1 cellular context compared by ENCODE assay signal in the genomic region with DNA sequence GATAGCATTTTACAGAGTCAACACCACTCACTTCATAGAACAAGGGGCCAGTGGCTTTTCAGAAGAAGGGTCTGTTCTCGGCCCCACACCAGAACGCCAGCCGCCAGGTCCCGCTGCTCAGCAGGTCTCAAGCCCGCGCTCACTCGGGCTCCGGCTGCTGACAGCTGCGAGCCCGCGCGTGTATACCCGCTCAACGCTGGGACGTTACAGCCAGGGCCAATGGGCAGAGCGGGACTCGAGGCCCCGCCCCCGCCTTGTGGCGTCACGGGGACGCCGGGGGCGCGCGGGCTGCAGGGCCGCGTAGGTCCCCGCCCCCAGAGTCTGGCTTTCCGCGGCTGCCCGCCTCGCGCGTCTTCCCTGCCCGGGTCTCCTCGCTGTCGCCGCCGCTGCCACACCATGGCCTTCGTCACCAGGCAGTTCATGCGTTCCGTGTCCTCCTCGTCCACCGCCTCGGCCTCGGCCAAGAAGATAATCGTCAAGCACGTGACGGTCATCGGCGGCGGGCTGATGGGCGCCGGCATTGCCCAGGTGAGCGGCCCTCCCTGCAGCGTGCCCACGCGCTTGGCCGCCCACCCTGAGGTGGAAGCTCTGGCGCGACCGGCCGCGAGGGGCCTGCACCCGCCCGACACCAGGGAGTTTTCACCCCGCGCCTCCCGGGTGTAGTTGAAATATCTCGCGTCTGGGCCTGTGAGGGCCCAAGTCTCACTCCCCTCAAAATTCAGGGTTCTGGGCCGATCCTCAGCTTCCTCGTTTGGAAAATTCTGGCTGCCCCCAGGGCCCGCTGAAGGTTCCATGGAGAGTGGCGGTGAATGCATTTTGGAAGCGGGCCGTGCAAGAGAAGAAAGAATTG.
A peak's percentile ranks its signal among the peaks of the same experiment; 100 is the strongest.
TF ChIP-seq lines count a peak whose summit lies in the region.

A gene (plus strand): TSS at position 353 of the 850 bp plus-strand sequence. CDS start 44 bp downstream, at position 397.

TF ChIP-seq in HepG2, 621 proteins besides CTCF, POLR2A, EP300 and RAD21 (continued from another document and continues in another):
- TF ChIP-seq, protein P1, sequence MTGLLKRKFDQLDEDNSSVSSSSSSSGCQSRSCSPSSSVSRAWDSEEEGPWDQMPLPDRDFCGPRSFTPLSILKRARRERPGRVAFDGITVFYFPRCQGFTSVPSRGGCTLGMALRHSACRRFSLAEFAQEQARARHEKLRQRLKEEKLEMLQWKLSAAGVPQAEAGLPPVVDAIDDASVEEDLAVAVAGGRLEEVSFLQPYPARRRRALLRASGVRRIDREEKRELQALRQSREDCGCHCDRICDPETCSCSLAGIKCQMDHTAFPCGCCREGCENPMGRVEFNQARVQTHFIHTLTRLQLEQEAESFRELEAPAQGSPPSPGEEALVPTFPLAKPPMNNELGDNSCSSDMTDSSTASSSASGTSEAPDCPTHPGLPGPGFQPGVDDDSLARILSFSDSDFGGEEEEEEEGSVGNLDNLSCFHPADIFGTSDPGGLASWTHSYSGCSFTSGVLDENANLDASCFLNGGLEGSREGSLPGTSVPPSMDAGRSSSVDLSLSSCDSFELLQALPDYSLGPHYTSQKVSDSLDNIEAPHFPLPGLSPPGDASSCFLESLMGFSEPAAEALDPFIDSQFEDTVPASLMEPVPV (CRISPR knock-in tag; IDR thresholded peaks at IDR 0.05) = no peak; the same call in 1 of the 2 replicates
- TF ChIP-seq, protein P2, sequence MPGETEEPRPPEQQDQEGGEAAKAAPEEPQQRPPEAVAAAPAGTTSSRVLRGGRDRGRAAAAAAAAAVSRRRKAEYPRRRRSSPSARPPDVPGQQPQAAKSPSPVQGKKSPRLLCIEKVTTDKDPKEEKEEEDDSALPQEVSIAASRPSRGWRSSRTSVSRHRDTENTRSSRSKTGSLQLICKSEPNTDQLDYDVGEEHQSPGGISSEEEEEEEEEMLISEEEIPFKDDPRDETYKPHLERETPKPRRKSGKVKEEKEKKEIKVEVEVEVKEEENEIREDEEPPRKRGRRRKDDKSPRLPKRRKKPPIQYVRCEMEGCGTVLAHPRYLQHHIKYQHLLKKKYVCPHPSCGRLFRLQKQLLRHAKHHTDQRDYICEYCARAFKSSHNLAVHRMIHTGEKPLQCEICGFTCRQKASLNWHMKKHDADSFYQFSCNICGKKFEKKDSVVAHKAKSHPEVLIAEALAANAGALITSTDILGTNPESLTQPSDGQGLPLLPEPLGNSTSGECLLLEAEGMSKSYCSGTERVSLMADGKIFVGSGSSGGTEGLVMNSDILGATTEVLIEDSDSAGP (CRISPR knock-in tag; IDR thresholded peaks at IDR 0.05; ENCODE audit: borderline replicate concordance) = peak; percentile 85; the same call in 1 of the 2 replicates
- TF ChIP-seq, protein P3, sequence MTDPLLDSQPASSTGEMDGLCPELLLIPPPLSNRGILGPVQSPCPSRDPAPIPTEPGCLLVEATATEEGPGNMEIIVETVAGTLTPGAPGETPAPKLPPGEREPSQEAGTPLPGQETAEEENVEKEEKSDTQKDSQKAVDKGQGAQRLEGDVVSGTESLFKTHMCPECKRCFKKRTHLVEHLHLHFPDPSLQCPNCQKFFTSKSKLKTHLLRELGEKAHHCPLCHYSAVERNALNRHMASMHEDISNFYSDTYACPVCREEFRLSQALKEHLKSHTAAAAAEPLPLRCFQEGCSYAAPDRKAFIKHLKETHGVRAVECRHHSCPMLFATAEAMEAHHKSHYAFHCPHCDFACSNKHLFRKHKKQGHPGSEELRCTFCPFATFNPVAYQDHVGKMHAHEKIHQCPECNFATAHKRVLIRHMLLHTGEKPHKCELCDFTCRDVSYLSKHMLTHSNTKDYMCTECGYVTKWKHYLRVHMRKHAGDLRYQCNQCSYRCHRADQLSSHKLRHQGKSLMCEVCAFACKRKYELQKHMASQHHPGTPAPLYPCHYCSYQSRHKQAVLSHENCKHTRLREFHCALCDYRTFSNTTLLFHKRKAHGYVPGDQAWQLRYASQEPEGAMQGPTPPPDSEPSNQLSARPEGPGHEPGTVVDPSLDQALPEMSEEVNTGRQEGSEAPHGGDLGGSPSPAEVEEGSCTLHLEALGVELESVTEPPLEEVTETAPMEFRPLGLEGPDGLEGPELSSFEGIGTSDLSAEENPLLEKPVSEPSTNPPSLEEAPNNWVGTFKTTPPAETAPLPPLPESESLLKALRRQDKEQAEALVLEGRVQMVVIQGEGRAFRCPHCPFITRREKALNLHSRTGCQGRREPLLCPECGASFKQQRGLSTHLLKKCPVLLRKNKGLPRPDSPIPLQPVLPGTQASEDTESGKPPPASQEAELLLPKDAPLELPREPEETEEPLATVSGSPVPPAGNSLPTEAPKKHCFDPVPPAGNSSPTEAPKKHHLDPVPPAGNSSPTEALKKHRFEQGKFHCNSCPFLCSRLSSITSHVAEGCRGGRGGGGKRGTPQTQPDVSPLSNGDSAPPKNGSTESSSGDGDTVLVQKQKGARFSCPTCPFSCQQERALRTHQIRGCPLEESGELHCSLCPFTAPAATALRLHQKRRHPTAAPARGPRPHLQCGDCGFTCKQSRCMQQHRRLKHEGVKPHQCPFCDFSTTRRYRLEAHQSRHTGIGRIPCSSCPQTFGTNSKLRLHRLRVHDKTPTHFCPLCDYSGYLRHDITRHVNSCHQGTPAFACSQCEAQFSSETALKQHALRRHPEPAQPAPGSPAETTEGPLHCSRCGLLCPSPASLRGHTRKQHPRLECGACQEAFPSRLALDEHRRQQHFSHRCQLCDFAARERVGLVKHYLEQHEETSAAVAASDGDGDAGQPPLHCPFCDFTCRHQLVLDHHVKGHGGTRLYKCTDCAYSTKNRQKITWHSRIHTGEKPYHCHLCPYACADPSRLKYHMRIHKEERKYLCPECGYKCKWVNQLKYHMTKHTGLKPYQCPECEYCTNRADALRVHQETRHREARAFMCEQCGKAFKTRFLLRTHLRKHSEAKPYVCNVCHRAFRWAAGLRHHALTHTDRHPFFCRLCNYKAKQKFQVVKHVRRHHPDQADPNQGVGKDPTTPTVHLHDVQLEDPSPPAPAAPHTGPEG (CRISPR knock-in tag; IDR thresholded peaks at IDR 0.05) = no peak
- TF ChIP-seq, protein P4, sequence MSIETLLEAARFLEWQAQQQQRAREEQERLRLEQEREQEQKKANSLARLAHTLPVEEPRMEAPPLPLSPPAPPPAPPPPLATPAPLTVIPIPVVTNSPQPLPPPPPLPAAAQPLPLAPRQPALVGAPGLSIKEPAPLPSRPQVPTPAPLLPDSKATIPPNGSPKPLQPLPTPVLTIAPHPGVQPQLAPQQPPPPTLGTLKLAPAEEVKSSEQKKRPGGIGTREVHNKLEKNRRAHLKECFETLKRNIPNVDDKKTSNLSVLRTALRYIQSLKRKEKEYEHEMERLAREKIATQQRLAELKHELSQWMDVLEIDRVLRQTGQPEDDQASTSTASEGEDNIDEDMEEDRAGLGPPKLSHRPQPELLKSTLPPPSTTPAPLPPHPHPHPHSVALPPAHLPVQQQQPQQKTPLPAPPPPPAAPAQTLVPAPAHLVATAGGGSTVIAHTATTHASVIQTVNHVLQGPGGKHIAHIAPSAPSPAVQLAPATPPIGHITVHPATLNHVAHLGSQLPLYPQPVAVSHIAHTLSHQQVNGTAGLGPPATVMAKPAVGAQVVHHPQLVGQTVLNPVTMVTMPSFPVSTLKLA (IDR thresholded peaks at IDR 0.05) = peak; percentile 60
- TF ChIP-seq NR3C1 (CRISPR knock-in tag; IDR thresholded peaks at IDR 0.05) (no peak), KDM4B (CRISPR knock-in tag; IDR thresholded peaks at IDR 0.05) (no peak), NAIF1 (CRISPR knock-in tag; IDR thresholded peaks at IDR 0.05; ENCODE audit: borderline replicate concordance) (no peak), CENPX (CRISPR knock-in tag; IDR thresholded peaks at IDR 0.05) (no peak), ZNF383 (CRISPR knock-in tag; IDR thresholded peaks at IDR 0.05; ENCODE audit: borderline replicate concordance) (no peak), ZNF33B (CRISPR knock-in tag; IDR thresholded peaks at IDR 0.05) (peak; percentile 39; the same call in 1 of the 2 replicates), ZNF547 (CRISPR knock-in tag; IDR thresholded peaks at IDR 0.05) (peak; percentile 85), ZNF234 (CRISPR knock-in tag; conservative IDR thresholded peaks at IDR 0.05) (peak; percentile 87), DNMT3B (CRISPR knock-in tag; conservative IDR thresholded peaks at IDR 0.05) (no peak), MLLT10 (CRISPR knock-in tag; IDR thresholded peaks at IDR 0.05) (no peak), SMAD9 (CRISPR knock-in tag; IDR thresholded peaks at IDR 0.05) (peak; percentile 85; the same call in 1 of the 2 replicates), CEBPG (CRISPR knock-in tag; IDR thresholded peaks at IDR 0.05) (no peak), HOXD1 (CRISPR knock-in tag; IDR thresholded peaks at IDR 0.05) (no peak; the same call in 1 of the 2 replicates), NBN (conservative IDR thresholded peaks at IDR 0.05) (no peak), CEBPB (IDR thresholded peaks at IDR 0.05; ENCODE audit: borderline replicate concordance, low read depth, low read length) (no peak)
- TF ChIP-seq, protein P5, sequence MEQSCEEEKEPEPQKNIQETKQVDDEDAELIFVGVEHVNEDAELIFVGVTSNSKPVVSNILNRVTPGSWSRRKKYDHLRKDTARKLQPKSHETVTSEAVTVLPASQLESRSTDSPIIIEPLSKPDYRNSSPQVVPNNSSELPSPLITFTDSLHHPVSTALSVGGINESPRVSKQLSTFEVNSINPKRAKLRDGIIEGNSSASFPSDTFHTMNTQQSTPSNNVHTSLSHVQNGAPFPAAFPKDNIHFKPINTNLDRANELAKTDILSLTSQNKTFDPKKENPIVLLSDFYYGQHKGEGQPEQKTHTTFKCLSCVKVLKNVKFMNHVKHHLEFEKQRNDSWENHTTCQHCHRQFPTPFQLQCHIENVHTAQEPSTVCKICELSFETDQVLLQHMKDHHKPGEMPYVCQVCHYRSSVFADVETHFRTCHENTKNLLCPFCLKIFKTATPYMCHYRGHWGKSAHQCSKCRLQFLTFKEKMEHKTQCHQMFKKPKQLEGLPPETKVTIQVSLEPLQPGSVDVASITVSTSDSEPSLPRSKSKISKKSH (CRISPR knock-in tag; IDR thresholded peaks at IDR 0.05; ENCODE audit: borderline replicate concordance) = peak; percentile 65; the same call in 1 of the 2 replicates
- TF ChIP-seq, protein P6, sequence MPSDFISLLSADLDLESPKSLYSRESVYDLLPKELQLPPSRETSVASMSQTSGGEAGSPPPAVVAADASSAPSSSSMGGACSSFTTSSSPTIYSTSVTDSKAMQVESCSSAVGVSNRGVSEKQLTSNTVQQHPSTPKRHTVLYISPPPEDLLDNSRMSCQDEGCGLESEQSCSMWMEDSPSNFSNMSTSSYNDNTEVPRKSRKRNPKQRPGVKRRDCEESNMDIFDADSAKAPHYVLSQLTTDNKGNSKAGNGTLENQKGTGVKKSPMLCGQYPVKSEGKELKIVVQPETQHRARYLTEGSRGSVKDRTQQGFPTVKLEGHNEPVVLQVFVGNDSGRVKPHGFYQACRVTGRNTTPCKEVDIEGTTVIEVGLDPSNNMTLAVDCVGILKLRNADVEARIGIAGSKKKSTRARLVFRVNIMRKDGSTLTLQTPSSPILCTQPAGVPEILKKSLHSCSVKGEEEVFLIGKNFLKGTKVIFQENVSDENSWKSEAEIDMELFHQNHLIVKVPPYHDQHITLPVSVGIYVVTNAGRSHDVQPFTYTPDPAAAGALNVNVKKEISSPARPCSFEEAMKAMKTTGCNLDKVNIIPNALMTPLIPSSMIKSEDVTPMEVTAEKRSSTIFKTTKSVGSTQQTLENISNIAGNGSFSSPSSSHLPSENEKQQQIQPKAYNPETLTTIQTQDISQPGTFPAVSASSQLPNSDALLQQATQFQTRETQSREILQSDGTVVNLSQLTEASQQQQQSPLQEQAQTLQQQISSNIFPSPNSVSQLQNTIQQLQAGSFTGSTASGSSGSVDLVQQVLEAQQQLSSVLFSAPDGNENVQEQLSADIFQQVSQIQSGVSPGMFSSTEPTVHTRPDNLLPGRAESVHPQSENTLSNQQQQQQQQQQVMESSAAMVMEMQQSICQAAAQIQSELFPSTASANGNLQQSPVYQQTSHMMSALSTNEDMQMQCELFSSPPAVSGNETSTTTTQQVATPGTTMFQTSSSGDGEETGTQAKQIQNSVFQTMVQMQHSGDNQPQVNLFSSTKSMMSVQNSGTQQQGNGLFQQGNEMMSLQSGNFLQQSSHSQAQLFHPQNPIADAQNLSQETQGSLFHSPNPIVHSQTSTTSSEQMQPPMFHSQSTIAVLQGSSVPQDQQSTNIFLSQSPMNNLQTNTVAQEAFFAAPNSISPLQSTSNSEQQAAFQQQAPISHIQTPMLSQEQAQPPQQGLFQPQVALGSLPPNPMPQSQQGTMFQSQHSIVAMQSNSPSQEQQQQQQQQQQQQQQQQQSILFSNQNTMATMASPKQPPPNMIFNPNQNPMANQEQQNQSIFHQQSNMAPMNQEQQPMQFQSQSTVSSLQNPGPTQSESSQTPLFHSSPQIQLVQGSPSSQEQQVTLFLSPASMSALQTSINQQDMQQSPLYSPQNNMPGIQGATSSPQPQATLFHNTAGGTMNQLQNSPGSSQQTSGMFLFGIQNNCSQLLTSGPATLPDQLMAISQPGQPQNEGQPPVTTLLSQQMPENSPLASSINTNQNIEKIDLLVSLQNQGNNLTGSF (CRISPR knock-in tag; IDR thresholded peaks at IDR 0.05) = no peak; the same call in none of the 2 replicates
- TF ChIP-seq, protein P7, sequence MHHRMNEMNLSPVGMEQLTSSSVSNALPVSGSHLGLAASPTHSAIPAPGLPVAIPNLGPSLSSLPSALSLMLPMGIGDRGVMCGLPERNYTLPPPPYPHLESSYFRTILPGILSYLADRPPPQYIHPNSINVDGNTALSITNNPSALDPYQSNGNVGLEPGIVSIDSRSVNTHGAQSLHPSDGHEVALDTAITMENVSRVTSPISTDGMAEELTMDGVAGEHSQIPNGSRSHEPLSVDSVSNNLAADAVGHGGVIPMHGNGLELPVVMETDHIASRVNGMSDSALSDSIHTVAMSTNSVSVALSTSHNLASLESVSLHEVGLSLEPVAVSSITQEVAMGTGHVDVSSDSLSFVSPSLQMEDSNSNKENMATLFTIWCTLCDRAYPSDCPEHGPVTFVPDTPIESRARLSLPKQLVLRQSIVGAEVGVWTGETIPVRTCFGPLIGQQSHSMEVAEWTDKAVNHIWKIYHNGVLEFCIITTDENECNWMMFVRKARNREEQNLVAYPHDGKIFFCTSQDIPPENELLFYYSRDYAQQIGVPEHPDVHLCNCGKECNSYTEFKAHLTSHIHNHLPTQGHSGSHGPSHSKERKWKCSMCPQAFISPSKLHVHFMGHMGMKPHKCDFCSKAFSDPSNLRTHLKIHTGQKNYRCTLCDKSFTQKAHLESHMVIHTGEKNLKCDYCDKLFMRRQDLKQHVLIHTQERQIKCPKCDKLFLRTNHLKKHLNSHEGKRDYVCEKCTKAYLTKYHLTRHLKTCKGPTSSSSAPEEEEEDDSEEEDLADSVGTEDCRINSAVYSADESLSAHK (CRISPR knock-in tag; IDR thresholded peaks at IDR 0.05; ENCODE audit: borderline replicate concordance) = no peak
- TF ChIP-seq, protein P8, sequence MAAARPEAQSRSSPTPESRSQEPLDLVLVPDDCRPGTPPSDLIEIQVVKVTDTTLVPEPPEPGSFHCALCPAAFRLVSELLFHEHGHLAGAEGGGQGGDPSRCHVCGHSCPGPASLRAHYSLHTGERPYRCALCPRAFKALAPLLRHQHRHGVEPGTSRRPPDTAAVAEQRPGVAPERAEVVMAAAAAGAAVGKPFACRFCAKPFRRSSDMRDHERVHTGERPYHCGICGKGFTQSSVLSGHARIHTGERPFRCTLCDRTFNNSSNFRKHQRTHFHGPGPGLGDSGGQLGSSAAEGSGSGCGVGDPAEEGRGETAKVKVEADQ (CRISPR knock-in tag; IDR thresholded peaks at IDR 0.05; ENCODE audit: borderline replicate concordance) = peak; percentile 75; the same call in 1 of the 2 replicates
- TF ChIP-seq, protein P9, sequence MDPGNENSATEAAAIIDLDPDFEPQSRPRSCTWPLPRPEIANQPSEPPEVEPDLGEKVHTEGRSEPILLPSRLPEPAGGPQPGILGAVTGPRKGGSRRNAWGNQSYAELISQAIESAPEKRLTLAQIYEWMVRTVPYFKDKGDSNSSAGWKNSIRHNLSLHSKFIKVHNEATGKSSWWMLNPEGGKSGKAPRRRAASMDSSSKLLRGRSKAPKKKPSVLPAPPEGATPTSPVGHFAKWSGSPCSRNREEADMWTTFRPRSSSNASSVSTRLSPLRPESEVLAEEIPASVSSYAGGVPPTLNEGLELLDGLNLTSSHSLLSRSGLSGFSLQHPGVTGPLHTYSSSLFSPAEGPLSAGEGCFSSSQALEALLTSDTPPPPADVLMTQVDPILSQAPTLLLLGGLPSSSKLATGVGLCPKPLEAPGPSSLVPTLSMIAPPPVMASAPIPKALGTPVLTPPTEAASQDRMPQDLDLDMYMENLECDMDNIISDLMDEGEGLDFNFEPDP (CRISPR knock-in tag; conservative IDR thresholded peaks at IDR 0.05) = no peak
